ENCODE assay signal across 9 cellular contexts in genomic region chr7:81484266-81484665, GRCh38.
DNase-seq lines count a peak whose midpoint lies in the region; ATAC-seq and TF ChIP-seq lines count a peak whose summit lies in the region.
"Had no signal": no experiment of that assay in that cellular context is flagged by ENCODE, and none has a peak within 500 bp of the region (broad histone marks: within the 10 kb centered on the region; RNA-seq: fewer than 3 reads in every experiment).

No MANE protein-coding gene starts in this region.

- H3K4me3 ChIP-seq in body of pancreas (no peak overlapping the region), kidney epithelial cell (ENCODE audit: low read depth, low read length) (no peak overlapping the region), uterus (no peak overlapping the region)

- DNase-seq in SHP77 (lab: John Stamatoyannopoulos, UW) (peak; percentile 29 to 45), SHP77 treated with DMSO at 0.1 percent for 48 hours (lab: John Stamatoyannopoulos, UW) (no peak), body of pancreas (peak in 3 of 4 donors; percentile 23 to 51 (median 38)), kidney epithelial cell (ENCODE audit: low read depth) (peak; percentile 26), uterus (peak; percentile 25 to 38), NCI-H524 treated with DMSO at 0.1 percent for 48 hours (lab: John Stamatoyannopoulos, UW) (no peak)
- DNase-seq: CD4-positive, CD25-positive, alpha-beta regulatory T cell had no signal

- TF ChIP-seq CTCF in body of pancreas (IDR thresholded peaks at IDR 0.05): no peak
- TF ChIP-seq CTCF in kidney epithelial cell (IDR thresholded peaks at IDR 0.05; ENCODE audit: insufficient read depth, low read length, poor library complexity, severe bottlenecking): no peak
- TF ChIP-seq CTCF in uterus (IDR thresholded peaks at IDR 0.05): no peak

- intact Hi-C loops in body of pancreas (cut with DNase I): no loop called here
- intact Hi-C loops in uterus (cut with DNase I; ENCODE audit: low total_unique reads): no loop called here

- TF ChIP-seq POLR2A in body of pancreas (IDR thresholded peaks at IDR 0.05) (no peak), uterus (IDR thresholded peaks at IDR 0.05) (no peak)

- ATAC-seq in body of pancreas: peak; percentile 67
- no peak for ATAC-seq in GM21381 (IDR thresholded peaks at IDR 0.05; ENCODE audit: unreplicated experiment)
- no peak for ATAC-seq in HG02970 (IDR thresholded peaks at IDR 0.05; ENCODE audit: low FRiP score, unreplicated experiment)

- H3K27ac ChIP-seq in body of pancreas (no peak overlapping the region), uterus (no peak overlapping the region)

- H3K36me3 ChIP-seq in body of pancreas (replicated peaks in 1 of 2; ENCODE audit: insufficient read depth in 1 of 2, low read depth in 2 of 2) (no peaks in the 10 kb centered on the region), kidney epithelial cell (ENCODE audit: control insufficient read depth, insufficient read depth, low read length) (no peaks in the 10 kb centered on the region), uterus (no peaks in the 10 kb centered on the region)

- H3K27me3 ChIP-seq in body of pancreas: no peaks in the 10 kb centered on the region
- no peaks in the 10 kb centered on the region for H3K27me3 ChIP-seq in kidney epithelial cell (ENCODE audit: control insufficient read depth, insufficient read depth, low read length)
- no peaks in the 10 kb centered on the region for H3K27me3 ChIP-seq in uterus

- H3K9me3 ChIP-seq in body of pancreas (no peaks in the 10 kb centered on the region), uterus (no peaks in the 10 kb centered on the region)

- no peaks in the 10 kb centered on the region for H3K4me1 ChIP-seq in body of pancreas
- H3K4me1 ChIP-seq in uterus: no peaks in the 10 kb centered on the region

- WGBS in body of pancreas, 2 donors: 30 to 32% methylated on average over 3 of the region's 3 CpGs

Comparison
In these comparisons a context has a peak if more than half of its experiments do, and no peak if none do; other contexts are left out.
1. DNase-seq: peak in SHP77 (2 of 2), body of pancreas (3 of 4), kidney epithelial cell (single experiment) and uterus (2 of 2); none in SHP77 treated with DMSO at 0.1 percent for 48 hours (single experiment) and NCI-H524 treated with DMSO at 0.1 percent for 48 hours (single experiment).